Comparison of ENCODE assay signal across 14 cellular contexts in genomic region chr1:193086342-193086741, GRCh38.
DNase-seq lines count a peak whose midpoint lies in the region; FAIRE-seq lines count a peak whose summit lies in the region.
"Had no signal": no experiment of that assay in that cellular context is flagged by ENCODE, and none has a peak within 500 bp of the region (broad histone marks: within the 10 kb centered on the region; RNA-seq: fewer than 3 reads in every experiment).

No MANE protein-coding gene starts in this region.

- DNase-seq in GM18507 (ENCODE audit: extremely low spot score, insufficient read length, low read depth) (no peak), RCC 7860 (ENCODE audit: low spot score) (no peak), GF-D8 (lab: John Stamatoyannopoulos, UW) (no peak), NCI-H510A treated with DMSO at 0.1 percent for 48 hours (lab: John Stamatoyannopoulos, UW) (no peak), inferior parietal cortex (ENCODE audit: extremely low spot score) (no peak), NCI-H2227 (lab: John Stamatoyannopoulos, UW; ENCODE audit: unreplicated experiment) (no peak)
- DNase-seq: AML-193; CD4-positive, alpha-beta memory T cell; DMS153; DMS79; HCEC 1CT had no signal

- peak; percentile 5 for FAIRE-seq in GM18507 (lab: Jason Lieb, UNC)
- peak; percentile 67 for FAIRE-seq in RCC 7860 (lab: Jason Lieb, UNC)
- peak; percentile 21 for FAIRE-seq in islet of Langerhans (lab: Jason Lieb, UNC)
- FAIRE-seq: GM12878, H54 had no signal
